9 cellular contexts compared by ENCODE assay signal in genomic region chr3:105359098-105359762, GRCh38. TPM values are rescaled to one million over a fixed set of nuclear protein-coding genes. Genes with fewer than 3 reads are reported as not detected.
DNase-seq lines count a peak whose midpoint lies in the region; ATAC-seq and TF ChIP-seq lines count a peak whose summit lies in the region.
"Had no signal": no experiment of that assay in that cellular context is flagged by ENCODE, and none has a peak within 500 bp of the region (broad histone marks: within the 10 kb centered on the region; RNA-seq: fewer than 3 reads in every experiment).

No MANE protein-coding gene starts in this region.

- ATAC-seq in HCT116 (no peak), RWPE2 (ENCODE audit: low read depth) (peak; percentile 30; the same call in 1 of the 3 replicates), HG03460 (IDR thresholded peaks at IDR 0.05; ENCODE audit: unreplicated experiment) (no peak), HG03521 (IDR thresholded peaks at IDR 0.05; ENCODE audit: unreplicated experiment) (no peak), GM19395 (IDR thresholded peaks at IDR 0.05; ENCODE audit: unreplicated experiment) (no peak)

- RAD21 ChIA-PET in HCT116 (lab: Charles Lee; ENCODE audit: low non-redundant PET in 1 of 2, low total read pairs in 2 of 2, uncharacterized antibody in 2 of 2, unreplicated experiment in 2 of 2) = interaction anchor here in 1 of 2 experiments (0.5 kb wide), 1 partner anchor 123 kb away, joined by 3 read pairs; no protein-coding TSS in a partner anchor

- H4K20me1 ChIP-seq in HCT116 (ENCODE audit: insufficient read depth) = no peaks in the 10 kb centered on the region

- DNase-seq in AG10803 (ENCODE audit: low read depth) (peak; percentile 70), HCT116 (ENCODE audit: low read depth, low spot score) (no peak), RWPE2 (ENCODE audit: low spot score) (no peak), foreskin fibroblast (peak; percentile 54 to 73), NCI-H1694 (lab: John Stamatoyannopoulos, UW) (no peak)
- DNase-seq: NCI-H446 treated with DMSO at 0.1 percent for 48 hours had no signal

- H3K9me2 ChIP-seq in HCT116 (ENCODE audit: insufficient read depth) = no peaks in the 10 kb centered on the region

- POLR2A ChIA-PET in HCT116 (lab: Charles Lee) = interaction anchor here (1.1 kb wide), 1 partner anchor 10 kb away, joined by 3 read pairs; no protein-coding TSS in a partner anchor

- no peak for TF ChIP-seq POLR2A in HCT116 (IDR thresholded peaks at IDR 0.05; ENCODE audit: borderline replicate concordance, extremely low read depth, insufficient read depth, insufficient read length)

- TF ChIP-seq CTCF in AG10803 (conservative IDR thresholded peaks at IDR 0.05; ENCODE audit: low read length) (no peak), HCT116 (IDR thresholded peaks at IDR 0.05 in 2 of 3, conservative IDR thresholded peaks at IDR 0.05 in 1 of 3; ENCODE audit: borderline replicate concordance in 1 of 3, insufficient read depth in 1 of 3, low read depth in 2 of 3, low read length in 2 of 3) (no peak), RWPE2 (IDR thresholded peaks at IDR 0.05; ENCODE audit: poor library complexity, severe bottlenecking) (no peak), foreskin fibroblast (IDR thresholded peaks at IDR 0.05; ENCODE audit: low read depth, low read length) (no peak)

- H3K36me3 ChIP-seq in HCT116 (ENCODE audit: control insufficient read depth in 1 of 2, insufficient read depth in 2 of 2, low read length in 2 of 2) (no peaks in the 10 kb centered on the region), RWPE2 (ENCODE audit: low read depth) (no peaks in the 10 kb centered on the region)

- H3K79me2 ChIP-seq in HCT116 (ENCODE audit: insufficient read depth, low read length) = no peaks in the 10 kb centered on the region

- H2AFZ ChIP-seq in HCT116 (ENCODE audit: low read depth, low read length, poor library complexity, severe bottlenecking) = no peak overlapping the region

- no TSS peak for BruUV-seq in HCT116 (replicated peaks; lab: Mats Ljungman, UMichigan)

- H3K9ac ChIP-seq in HCT116 (ENCODE audit: low read length) = no peak overlapping the region

- H3K4me2 ChIP-seq in HCT116 (ENCODE audit: low read length) = peak overlapping the region; percentile 31; the same call in 1 of the 2 replicates

- TF ChIP-seq RAD21 in HCT116 (IDR thresholded peaks at IDR 0.05; ENCODE audit: low read depth) = no peak

- no peak overlapping the region for H3K4me3 ChIP-seq in AG10803 (ENCODE audit: low read length)
- no peak overlapping the region for H3K4me3 ChIP-seq in HCT116 (replicated peaks in 1 of 2; ENCODE audit: low read depth in 1 of 2, low read length in 2 of 2)
- H3K4me3 ChIP-seq in RWPE2 (ENCODE audit: severe bottlenecking) = no peak overlapping the region
- H3K4me3 ChIP-seq in foreskin fibroblast (ENCODE audit: low read depth in 1 of 2, low read length in 2 of 2) = no peak overlapping the region

- H3K9me3 ChIP-seq in HCT116 (ENCODE audit: control insufficient read depth in 1 of 2, insufficient read depth in 1 of 2, low read depth in 1 of 2, low read length in 2 of 2) (no peaks in the 10 kb centered on the region), RWPE2 (ENCODE audit: severe bottlenecking) (no peaks in the 10 kb centered on the region)

- H3K4me1 ChIP-seq in HCT116 (ENCODE audit: control insufficient read depth in 1 of 2, insufficient read depth in 2 of 2, low read length in 2 of 2) (peaks cover 3 to 33% of the 10 kb centered on the region in 2 experiments), RWPE2 (ENCODE audit: insufficient read depth, poor library complexity, severe bottlenecking) (peaks cover 68% of the 10 kb centered on the region)

- intact Hi-C loops in HCT116 (cut with micrococcal nuclease) = no loop called here

- H3K27ac ChIP-seq in HCT116 (ENCODE audit: low read depth, low read length) = no peak overlapping the region
- peak overlapping the region; percentile 98 for H3K27ac ChIP-seq in RWPE2 (ENCODE audit: poor library complexity, severe bottlenecking)

- H3K27me3 ChIP-seq in HCT116 (ENCODE audit: insufficient read depth, low read length) (no peaks in the 10 kb centered on the region), RWPE2 (ENCODE audit: insufficient read depth, poor library complexity, severe bottlenecking) (no peaks in the 10 kb centered on the region)

- CTCF ChIA-PET in HCT116 (lab: Charles Lee) = no interaction called here

TF ChIP-seq in HCT116, 20 proteins besides CTCF, POLR2A, EP300 and RAD21:
- TF ChIP-seq POLR2AphosphoS5 (IDR thresholded peaks at IDR 0.05; ENCODE audit: low read depth, low read length) (no peak), CEBPB (IDR thresholded peaks at IDR 0.05; ENCODE audit: low read depth) (no peak), CBX3 (IDR thresholded peaks at IDR 0.05; ENCODE audit: low read depth) (no peak), ZFX (IDR thresholded peaks at IDR 0.05) (no peak), EZH2phosphoT487 (IDR thresholded peaks at IDR 0.05; ENCODE audit: borderline replicate concordance) (no peak)

RNA-seq across cellular contexts. Expression of gene ALCAM, which starts 7.5 kb away (rescaled TPM):
- total RNA-seq in HCT116 (2021; ENCODE audit: unreplicated experiment) = 56.7 TPM
- 41.7 and 41.9 TPM in 2 replicates for polyA plus RNA-seq in HCT116 (2012)

Comparison
In these comparisons a context has a peak if more than half of its experiments do, and no peak if none do; other contexts are left out.
1. DNase-seq: peak in AG10803 (single experiment) and foreskin fibroblast (2 of 2); none in HCT116 (single experiment), RWPE2 (single experiment) and NCI-H1694 (single experiment).